8 cellular contexts compared by ENCODE assay signal in genomic region chr1:117067528-117068370, GRCh38. TPM values are rescaled to one million over a fixed set of nuclear protein-coding genes. Genes with fewer than 3 reads are reported as not detected.
A peak's percentile ranks its signal among the peaks of the same experiment; 100 is the strongest.
DNase-seq lines count a peak whose midpoint lies in the region; ATAC-seq and TF ChIP-seq lines count a peak whose summit lies in the region.

No MANE protein-coding gene starts in this region.

- no peaks in the 10 kb centered on the region for H4K20me1 ChIP-seq in osteoblast (ENCODE audit: insufficient read depth, low read length)

- 43 to 56% methylated on average over 5 to 6 of the region's 6 CpGs for WGBS in gastroesophageal sphincter (ENCODE audit: low coverage in 1 of 2), 2 donors

- H3K27me3 ChIP-seq in gastroesophageal sphincter (no peaks in the 10 kb centered on the region), osteoblast (ENCODE audit: insufficient read depth, low read length) (no peaks in the 10 kb centered on the region)

- H3K4me1 ChIP-seq in gastroesophageal sphincter (no peaks in the 10 kb centered on the region), osteoblast (ENCODE audit: insufficient read depth, low read length) (no peaks in the 10 kb centered on the region)

- TF ChIP-seq POLR2A in gastroesophageal sphincter (IDR thresholded peaks at IDR 0.05): no peak

- ATAC-seq in HG02973 (IDR thresholded peaks at IDR 0.05; ENCODE audit: unreplicated experiment) (peak; percentile 52), gastroesophageal sphincter (peak; percentile 71)

- H3K9me3 ChIP-seq in gastroesophageal sphincter (no peaks in the 10 kb centered on the region), osteoblast (ENCODE audit: low read depth, low read length) (no peaks in the 10 kb centered on the region)

- DNase-seq in AG20443 (ENCODE audit: low spot score) (peak; percentile 79), NCI-H526 (lab: John Stamatoyannopoulos, UW) (peak; percentile 20 to 81), osteoblast (ENCODE audit: insufficient read length, low spot score, missing footprints) (peak; percentile 54), 8988T (no peak)
- peak; percentile 47 for DNase-seq in activated naive CD4-positive, alpha-beta T cell treated with Interleukin-2 at 50 U/mL for 16 hours

- TF ChIP-seq CTCF in GM12875 (IDR thresholded peaks at IDR 0.05; ENCODE audit: borderline replicate concordance, insufficient read depth, low read depth, low read length) (peak; percentile 53), gastroesophageal sphincter (IDR thresholded peaks at IDR 0.05) (peak; percentile 74 to 81 (median 76)), osteoblast (IDR thresholded peaks at IDR 0.05; ENCODE audit: extremely low read depth, low read depth, low read length) (peak; percentile 91)

- no peak overlapping the region for H3K4me2 ChIP-seq in osteoblast (ENCODE audit: insufficient read depth, low read length)

- H2AFZ ChIP-seq in osteoblast (ENCODE audit: low read length): no peak overlapping the region

- H3K27ac ChIP-seq in gastroesophageal sphincter: no peak overlapping the region
- H3K27ac ChIP-seq in osteoblast (ENCODE audit: low read depth, low read length): no peak overlapping the region

- H3K4me3 ChIP-seq in GM12875 (ENCODE audit: low read depth, low read length): no peak overlapping the region
- H3K4me3 ChIP-seq in gastroesophageal sphincter: no peak overlapping the region
- H3K4me3 ChIP-seq in osteoblast (ENCODE audit: insufficient read depth, low read length): no peak overlapping the region

- no peak for TF ChIP-seq EP300 in gastroesophageal sphincter (IDR thresholded peaks at IDR 0.05)

- no peaks in the 10 kb centered on the region for H3K79me2 ChIP-seq in osteoblast (ENCODE audit: insufficient read depth, low read length)

- H3K36me3 ChIP-seq in gastroesophageal sphincter (no peaks in the 10 kb centered on the region), osteoblast (ENCODE audit: insufficient read depth, low read length) (no peaks in the 10 kb centered on the region)

RNA-seq across cellular contexts. Expression of gene TTF2, which starts 7.6 kb away (rescaled TPM):
- total RNA-seq in gastroesophageal sphincter: 10 to 100 TPM in 2 of 4 donors, 1 to 10 TPM in 2; 5.6 to 21.1 (median 13.5) TPM
- 5.4 and 9.1 TPM in 2 replicates for total RNA-seq in osteoblast

RNA-seq across cellular contexts. Expression of gene TRIM45, which starts 53.8 kb away (rescaled TPM):
- total RNA-seq in gastroesophageal sphincter (1 to 10 TPM; 1.3 to 5.1 (median 3.1) TPM), osteoblast (1.4 and 2.1 TPM in 2 replicates)
